ENCODE assay signal across 8 cellular contexts in the genomic region with DNA sequence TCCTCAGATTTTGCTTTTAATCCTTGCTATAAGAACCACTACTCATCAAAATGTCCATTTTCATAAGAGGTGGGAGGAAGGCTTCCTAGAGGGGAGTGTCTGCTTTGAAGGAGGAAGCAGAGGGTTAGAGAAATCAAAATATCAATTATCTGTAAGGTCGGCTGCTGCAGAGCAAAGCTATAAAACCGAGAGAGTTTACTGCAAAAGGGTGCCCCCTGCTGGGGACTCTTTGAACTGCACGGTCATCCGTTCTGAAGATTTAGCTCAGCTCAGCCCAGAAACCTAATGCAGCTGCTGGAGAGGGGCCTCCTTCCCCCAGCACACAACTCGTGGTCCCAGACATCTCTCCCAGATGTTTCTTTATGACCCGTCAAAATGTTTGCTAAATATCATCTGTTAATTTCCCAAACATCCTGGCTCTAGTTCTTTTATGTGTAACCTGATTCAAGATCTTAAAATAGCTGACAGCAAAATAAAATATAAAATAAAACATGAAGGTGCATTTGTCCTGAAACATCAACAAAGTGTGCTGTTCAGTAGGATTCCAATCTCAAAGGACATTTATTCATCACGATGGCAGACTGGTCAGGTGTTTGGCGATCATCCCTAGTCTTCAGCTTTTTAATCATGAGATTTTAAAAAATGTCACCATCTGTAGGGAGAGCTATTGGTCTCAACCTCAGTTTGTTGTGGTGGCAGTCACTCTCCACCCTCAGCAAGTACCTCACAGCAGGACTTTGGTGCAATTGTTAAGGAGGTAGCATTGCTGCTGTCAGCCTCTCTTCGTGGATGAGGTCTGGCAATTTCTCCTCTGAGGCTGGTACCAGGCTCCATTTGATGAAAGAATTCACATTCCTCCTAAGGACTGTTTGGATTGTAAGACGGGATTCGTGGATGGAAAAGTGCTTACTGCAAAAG.
DNase-seq lines count a peak whose midpoint lies in the region; ATAC-seq and TF ChIP-seq lines count a peak whose summit lies in the region.

No MANE protein-coding gene starts in this region.

- H3K4me3 ChIP-seq in WI38 (ENCODE audit: low read depth, low read length), result no peak overlapping the region
- no peak overlapping the region for H3K4me3 ChIP-seq in cardiac fibroblast (replicated peaks in 1 of 2; ENCODE audit: low read depth in 2 of 2, low read length in 2 of 2)

- DNase-seq in DMS79 (lab: John Stamatoyannopoulos, UW), result peak; percentile 57
- peak; percentile 33 for DNase-seq in NCI-H2171 (lab: John Stamatoyannopoulos, UW)
- peak; percentile 74 to 78 for DNase-seq in cardiac fibroblast (ENCODE audit: low read depth in 2 of 2)
- peak; percentile 63 for DNase-seq in kidney glomerular epithelial cell (lab: John Stamatoyannopoulos, UW)
- peak; percentile 73 for DNase-seq in stimulated activated CD4-positive, alpha-beta T cell treated with anti-CD3 and anti-CD28 coated beads, Interleukin-1b, Interleukin-23, amount 100 ng/mL, for 48 hours

- ATAC-seq in HG02759 (IDR thresholded peaks at IDR 0.05; ENCODE audit: unreplicated experiment) (peak; percentile 73), GM21786 (IDR thresholded peaks at IDR 0.05; ENCODE audit: unreplicated experiment) (no peak)

- peak; percentile 85 for TF ChIP-seq CTCF in WI38 (IDR thresholded peaks at IDR 0.05; ENCODE audit: low read depth, low read length)
- peak; percentile 87 for TF ChIP-seq CTCF in cardiac fibroblast (IDR thresholded peaks at IDR 0.05; ENCODE audit: low read depth, low read length)
